Comparison of ENCODE assay signal across 1 cellular context in the genomic region with DNA sequence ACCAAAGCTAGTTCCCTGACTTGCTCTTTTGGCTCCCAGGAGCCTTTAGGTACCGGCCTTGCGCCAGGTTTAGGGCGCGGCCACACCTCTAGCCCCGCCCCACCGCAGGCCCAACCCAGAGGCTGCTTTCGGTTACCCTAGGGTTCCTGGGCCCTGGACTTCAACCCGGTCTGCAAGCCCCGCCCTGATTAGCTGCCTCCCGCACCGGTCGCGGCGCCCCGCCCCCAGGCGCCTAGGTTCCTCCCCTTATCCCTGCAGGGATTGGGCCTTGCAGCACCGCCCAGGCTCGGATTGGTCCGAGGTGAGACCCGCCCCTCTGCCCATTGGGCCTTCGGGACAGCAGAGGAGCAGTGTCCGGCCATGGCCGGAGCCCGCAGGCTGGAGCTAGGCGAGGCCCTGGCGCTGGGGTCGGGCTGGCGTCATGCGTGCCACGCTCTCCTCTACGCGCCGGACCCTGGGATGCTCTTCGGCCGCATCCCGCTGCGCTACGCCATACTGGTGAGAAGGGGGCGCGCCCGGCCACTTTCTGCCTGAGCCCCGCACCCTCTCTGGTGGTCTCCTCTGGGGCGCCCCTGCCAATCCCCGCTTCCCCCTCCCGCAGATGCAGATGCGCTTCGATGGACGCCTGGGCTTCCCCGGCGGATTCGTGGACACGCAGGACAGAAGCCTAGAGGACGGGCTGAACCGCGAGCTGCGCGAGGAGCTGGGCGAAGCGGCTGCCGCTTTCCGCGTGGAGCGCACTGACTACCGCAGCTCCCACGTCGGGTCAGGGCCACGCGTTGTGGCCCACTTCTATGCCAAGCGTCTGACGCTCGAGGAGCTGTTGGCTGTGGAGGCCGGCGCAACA.
TF ChIP-seq lines count a peak whose summit lies in the region.

A gene (plus strand): TSS at position 330 of the 847 bp plus-strand sequence. CDS start 31 bp downstream, at position 361.

TF ChIP-seq in H1, 55 proteins besides CTCF, POLR2A, EP300 and RAD21:
- TF ChIP-seq TBP (IDR thresholded peaks at IDR 0.05; ENCODE audit: low read depth, low read length) (peak; percentile 79), SIN3A (conservative IDR thresholded peaks at IDR 0.05 in 1 of 2, IDR thresholded peaks at IDR 0.05 in 1 of 2; ENCODE audit: low read depth in 1 of 2, low read length in 2 of 2) (peak; percentile 4 to 42; a peak in 1 of 4 replicates), BACH1 (IDR thresholded peaks at IDR 0.05; ENCODE audit: low read length) (0 out of 2 replicates have a peak, but pooled peaks have one; percentile 15), KDM5A (IDR thresholded peaks at IDR 0.05; ENCODE audit: low read length) (no peak), GABPA (IDR thresholded peaks at IDR 0.05; ENCODE audit: borderline replicate concordance, insufficient read depth, low read length) (no peak), SP4 (IDR thresholded peaks at IDR 0.05; ENCODE audit: low read length) (peak; percentile 87; the same call in 1 of the 2 replicates), SP2 (IDR thresholded peaks at IDR 0.05; ENCODE audit: low read length) (peak; percentile 49; the same call in 1 of the 2 replicates), HDAC2 (IDR thresholded peaks at IDR 0.05; ENCODE audit: borderline replicate concordance in 1 of 2, low read depth in 2 of 2, low read length in 2 of 2) (peak; percentile 11 to 90; a peak in 2 of 4 replicates), TAF7 (optimal IDR thresholded peaks at IDR 0.05; ENCODE audit: borderline replicate concordance, low read depth, low read length) (peak; percentile 55), CHD1 (IDR thresholded peaks at IDR 0.05; ENCODE audit: low read depth, low read length) (no peak), ASH2L (IDR thresholded peaks at IDR 0.05; ENCODE audit: low read length) (peak; percentile 76), SP1 (IDR thresholded peaks at IDR 0.05; ENCODE audit: low read depth, low read length) (peak; percentile 94), CHD2 (IDR thresholded peaks at IDR 0.05; ENCODE audit: low read length) (peak; percentile 70; the same call in 1 of the 2 replicates), CREB1 (IDR thresholded peaks at IDR 0.05) (peak; percentile 69; the same call in 1 of the 2 replicates), POLR2AphosphoS5 (IDR thresholded peaks at IDR 0.05; ENCODE audit: low read depth, low read length) (peak; percentile 47; the same call in 1 of the 2 replicates), KDM4A (IDR thresholded peaks at IDR 0.05; ENCODE audit: low read depth, low read length, severe bottlenecking) (peak; percentile 82), TAF1 (IDR thresholded peaks at IDR 0.05; ENCODE audit: low read depth, low read length) (peak; percentile 90), TEAD4 (IDR thresholded peaks at IDR 0.05; ENCODE audit: low read depth, low read length) (no peak), PHF8 (conservative IDR thresholded peaks at IDR 0.05; ENCODE audit: low read depth, low read length) (peak; percentile 95), SAP30 (IDR thresholded peaks at IDR 0.05; ENCODE audit: insufficient read depth, insufficient replicate concordance, low read length) (peak; percentile 39), JUN (IDR thresholded peaks at IDR 0.05; ENCODE audit: low read depth, low read length) (peak; percentile 72; the same call in 1 of the 2 replicates), SRF (IDR thresholded peaks at IDR 0.05; ENCODE audit: low read depth, low read length) (no peak), YY1 (IDR thresholded peaks at IDR 0.05; ENCODE audit: low read depth, low read length) (peak; percentile 83; the same call in 1 of the 2 replicates)
- TF ChIP-seq, protein P1, sequence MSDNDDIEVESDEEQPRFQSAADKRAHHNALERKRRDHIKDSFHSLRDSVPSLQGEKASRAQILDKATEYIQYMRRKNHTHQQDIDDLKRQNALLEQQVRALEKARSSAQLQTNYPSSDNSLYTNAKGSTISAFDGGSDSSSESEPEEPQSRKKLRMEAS (IDR thresholded peaks at IDR 0.05), result peak; percentile 78; the same call in 1 of the 2 replicates
- TF ChIP-seq, protein P2, sequence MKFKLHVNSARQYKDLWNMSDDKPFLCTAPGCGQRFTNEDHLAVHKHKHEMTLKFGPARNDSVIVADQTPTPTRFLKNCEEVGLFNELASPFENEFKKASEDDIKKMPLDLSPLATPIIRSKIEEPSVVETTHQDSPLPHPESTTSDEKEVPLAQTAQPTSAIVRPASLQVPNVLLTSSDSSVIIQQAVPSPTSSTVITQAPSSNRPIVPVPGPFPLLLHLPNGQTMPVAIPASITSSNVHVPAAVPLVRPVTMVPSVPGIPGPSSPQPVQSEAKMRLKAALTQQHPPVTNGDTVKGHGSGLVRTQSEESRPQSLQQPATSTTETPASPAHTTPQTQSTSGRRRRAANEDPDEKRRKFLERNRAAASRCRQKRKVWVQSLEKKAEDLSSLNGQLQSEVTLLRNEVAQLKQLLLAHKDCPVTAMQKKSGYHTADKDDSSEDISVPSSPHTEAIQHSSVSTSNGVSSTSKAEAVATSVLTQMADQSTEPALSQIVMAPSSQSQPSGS (IDR thresholded peaks at IDR 0.05; ENCODE audit: low read length), result 0 out of 2 replicates have a peak, but pooled peaks have one; percentile 46
- TF ChIP-seq, protein P3, sequence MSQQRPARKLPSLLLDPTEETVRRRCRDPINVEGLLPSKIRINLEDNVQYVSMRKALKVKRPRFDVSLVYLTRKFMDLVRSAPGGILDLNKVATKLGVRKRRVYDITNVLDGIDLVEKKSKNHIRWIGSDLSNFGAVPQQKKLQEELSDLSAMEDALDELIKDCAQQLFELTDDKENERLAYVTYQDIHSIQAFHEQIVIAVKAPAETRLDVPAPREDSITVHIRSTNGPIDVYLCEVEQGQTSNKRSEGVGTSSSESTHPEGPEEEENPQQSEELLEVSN (IDR thresholded peaks at IDR 0.05), result peak; percentile 42
